1 cellular context compared by ENCODE assay signal in genomic region chr11:62928011-62928410, GRCh38.
TF ChIP-seq lines count a peak whose summit lies in the region.

No MANE protein-coding gene starts in this region.

TF ChIP-seq in WTC11, 78 proteins besides CTCF, POLR2A, EP300 and RAD21 (continued from another document):
- TF ChIP-seq AFF4 (CRISPR knock-in tag; IDR thresholded peaks at IDR 0.05; ENCODE audit: borderline replicate concordance) = no peak
